9 cellular contexts compared by ENCODE assay signal in the genomic region with DNA sequence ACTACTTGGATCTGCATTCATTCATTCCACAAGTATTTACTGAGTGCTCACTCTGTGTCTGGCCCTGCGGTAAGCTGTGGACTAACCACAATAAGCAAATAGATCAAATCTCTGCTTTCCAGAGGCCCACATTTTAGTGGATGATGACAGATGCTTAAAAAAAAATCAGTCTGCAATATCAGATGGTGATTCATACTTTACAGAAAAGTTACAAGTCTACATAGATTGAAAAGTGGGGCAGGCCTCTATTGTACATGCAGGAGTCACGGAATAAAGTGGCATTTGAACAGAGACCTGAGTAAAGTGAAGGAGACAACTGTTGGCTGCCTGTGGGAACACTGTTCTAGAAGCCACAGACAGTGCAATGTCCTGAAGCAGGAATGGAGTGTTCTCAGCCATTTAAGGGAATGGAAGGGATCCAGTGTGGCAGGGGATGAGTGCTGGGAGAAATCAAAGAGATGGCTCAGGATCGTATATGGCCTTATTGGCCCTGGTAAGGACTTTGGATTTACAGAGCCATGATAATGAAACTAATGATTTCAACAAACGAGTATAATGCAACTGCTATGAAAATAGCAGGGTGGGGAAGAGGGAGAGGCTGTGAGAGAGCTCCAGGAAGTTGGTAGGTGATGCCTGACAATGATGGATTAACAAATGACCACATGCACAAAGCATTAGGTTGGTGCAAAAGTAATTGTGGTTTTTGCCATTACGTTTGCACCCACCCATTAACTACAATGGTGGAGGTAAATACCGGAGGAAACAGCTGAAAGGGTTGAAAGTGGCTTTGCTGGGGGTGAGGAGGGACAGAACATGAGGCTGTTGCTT.
DNase-seq lines count a peak whose midpoint lies in the region; ATAC-seq, FAIRE-seq and TF ChIP-seq lines count a peak whose summit lies in the region.
"Had no signal": no experiment of that assay in that cellular context is flagged by ENCODE, and none has a peak within 500 bp of the region (broad histone marks: within the 10 kb centered on the region; RNA-seq: fewer than 3 reads in every experiment).

No MANE protein-coding gene starts in this region.

- no peak for TF ChIP-seq CTCF in fibroblast of pulmonary artery (IDR thresholded peaks at IDR 0.05; ENCODE audit: low read length, missing control alignments)

- peak; percentile 23 for FAIRE-seq in urothelium cell line (lab: Jason Lieb, UNC)

- ATAC-seq in HG03442 (IDR thresholded peaks at IDR 0.05; ENCODE audit: unreplicated experiment) (no peak), GM19023 (IDR thresholded peaks at IDR 0.05; ENCODE audit: unreplicated experiment) (no peak)

- no peak overlapping the region for H3K4me3 ChIP-seq in fibroblast of pulmonary artery (replicated peaks; ENCODE audit: low read depth, low read length)

- peak; percentile 29 for DNase-seq in stimulated activated CD4-positive, alpha-beta T cell treated with anti-CD3 and anti-CD28 coated beads, Interleukin-4, amount 100 ng/mL, for 24 hours
- no peak for DNase-seq in stimulated activated CD4-positive, alpha-beta T cell treated with anti-CD3 and anti-CD28 coated beads, Interleukin-4, amount 100 ng/mL, for 1 hour
- DNase-seq in RPMI8226 (peak; percentile 30), fibroblast of pulmonary artery (ENCODE audit: low read depth) (peak; percentile 86), urothelium cell line (ENCODE audit: low spot score) (peak; percentile 77), NCI-H1930 (lab: John Stamatoyannopoulos, UW) (no peak)
- DNase-seq: activated T-cell treated with anti-CD3 and anti-CD28 coated beads for 4 hours had no signal

Comparison
In these comparisons a context has a peak if more than half of its experiments do, and no peak if none do; other contexts are left out.
1. DNase-seq: peak in stimulated activated CD4-positive, alpha-beta T cell treated with anti-CD3 and anti-CD28 coated beads, Interleukin-4, amount 100 ng/mL, for 24 hours (single experiment), RPMI8226 (single experiment), fibroblast of pulmonary artery (single experiment) and urothelium cell line (single experiment); none in stimulated activated CD4-positive, alpha-beta T cell treated with anti-CD3 and anti-CD28 coated beads, Interleukin-4, amount 100 ng/mL, for 1 hour (single experiment) and NCI-H1930 (0 of 2).